30 cellular contexts compared by ENCODE assay signal in the genomic region with DNA sequence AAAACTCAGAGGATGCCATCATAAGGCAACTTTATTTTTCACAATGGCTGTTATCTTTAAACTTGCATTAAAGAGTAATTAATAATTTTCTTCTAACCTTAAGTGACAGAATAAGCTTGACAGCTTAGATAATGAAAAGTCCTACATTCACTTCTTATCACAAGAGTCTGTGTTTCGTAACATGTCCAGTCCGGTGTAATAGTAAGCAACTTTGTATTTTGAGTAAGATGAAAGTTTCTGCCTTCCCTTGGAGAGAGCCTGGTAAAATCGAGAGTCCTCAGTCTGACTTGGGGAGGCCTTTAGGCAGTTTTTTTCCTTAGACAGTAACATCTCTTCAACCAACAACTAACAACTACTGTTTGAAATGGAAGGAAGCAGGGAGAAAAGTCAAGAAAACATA.
"Had no signal": no experiment of that assay in that cellular context is flagged by ENCODE, and none has a peak within 500 bp of the region (broad histone marks: within the 10 kb centered on the region; RNA-seq: fewer than 3 reads in every experiment).

No MANE protein-coding gene starts in this region.

- H3K4me3 ChIP-seq: adrenal gland, ascending aorta, esophagus squamous epithelium, gastrocnemius medialis, heart left ventricle had no signal

- H3K27me3 ChIP-seq: adrenal gland, ascending aorta, brain microvascular endothelial cell, esophagus squamous epithelium, foreskin keratinocyte, gastrocnemius medialis had no signal

- ATAC-seq: activated CD4-positive, alpha-beta T cell treated with anti-CD3 and anti-CD28 coated beads for 36 hours; activated CD8-positive, alpha-beta memory T cell treated with anti-CD3 and anti-CD28 coated beads, Interleukin-2, amount 10 ng/mL, durations not matched to agents 7 days and 5 days; activated CD8-positive, alpha-beta T cell treated with anti-CD3 and anti-CD28 coated beads, Interleukin-2, amount 10 ng/mL, durations not matched to agents 7 days and 5 days; activated naive CD8-positive, alpha-beta T cell treated with anti-CD3 and anti-CD28 coated beads, Interleukin-2, amount 50 U/mL, for 24 hours; foreskin keratinocyte; gastrocnemius medialis; heart left ventricle; T-helper 17 cell had no signal

- H3K9me3 ChIP-seq: adrenal gland, ascending aorta, esophagus squamous epithelium, gastrocnemius medialis had no signal

- H3K4me1 ChIP-seq: adrenal gland, ascending aorta, esophagus squamous epithelium, foreskin keratinocyte, gastrocnemius medialis, heart left ventricle had no signal

- H3K36me3 ChIP-seq: adrenal gland, ascending aorta, brain microvascular endothelial cell, esophagus squamous epithelium, gastrocnemius medialis, heart left ventricle, WERI-Rb-1 had no signal

- DNase-seq: activated B cell treated with CpG ODN at 0.5 μM for 24 hours; activated CD4-positive, alpha-beta memory T cell treated with anti-CD3 and anti-CD28 coated beads for 36 hours; activated CD4-positive, alpha-beta T cell treated with anti-CD3 and anti-CD28 coated beads for 36 hours; activated CD4-positive, alpha-beta T cell treated with anti-CD3 and anti-CD28 coated beads, Interleukin-2, amount 10 ng/mL, durations not matched to agents 24 days and 14 days; activated CD4-positive, CD25-positive, alpha-beta regulatory T cell treated with anti-CD3 and anti-CD28 coated beads, Interleukin-2, amount 50 U/mL, for 72 hours; activated CD8-positive, alpha-beta memory T cell treated with anti-CD3 and anti-CD28 coated beads, Interleukin-2, amount 10 ng/mL, durations not matched to agents 7 days and 5 days; activated CD8-positive, alpha-beta memory T cell treated with anti-CD3 and anti-CD28 coated beads, Interleukin-2, amount 50 U/mL, for 4 hours; activated CD8-positive, alpha-beta T cell treated with anti-CD3 and anti-CD28 coated beads, Interleukin-2, amount 10 ng/mL, durations not matched to agents 7 days and 5 days; activated effector memory CD4-positive, alpha-beta T cell treated with anti-CD3 and anti-CD28 coated beads, Interleukin-2, amount 50 U/mL, for 16 hours; activated naive CD4-positive, alpha-beta T cell treated with anti-CD3 and anti-CD28 coated beads for 36 hours; activated naive CD8-positive, alpha-beta T cell treated with anti-CD3 and anti-CD28 coated beads for 36 hours; activated naive CD8-positive, alpha-beta T cell treated with anti-CD3 and anti-CD28 coated beads, Interleukin-2, amount 50 U/mL, for 24 hours; activated T-cell treated with anti-CD3 and anti-CD28 coated beads, Interleukin-2, amount 50 U/mL, for 1 hour; activated T-cell treated with anti-CD3 and anti-CD28 coated beads, Interleukin-2, amount 50 U/mL, for 48 hours; adrenal gland; brain microvascular endothelial cell; cortex of kidney; dermis blood vessel endothelial cell; effector CD8-positive, alpha-beta T cell; esophagus squamous epithelium; foreskin keratinocyte; gastrocnemius medialis; glutamatergic neuron; heart left ventricle; T-helper 1 cell; T-helper 17 cell; T1000; WERI-Rb-1 had no signal

- H3K27ac ChIP-seq: adrenal gland, ascending aorta, brain microvascular endothelial cell, epithelial cell of prostate, esophagus squamous epithelium, foreskin keratinocyte, gastrocnemius medialis, heart left ventricle, WERI-Rb-1 had no signal
